10 cellular contexts compared by ENCODE assay signal in the genomic region with DNA sequence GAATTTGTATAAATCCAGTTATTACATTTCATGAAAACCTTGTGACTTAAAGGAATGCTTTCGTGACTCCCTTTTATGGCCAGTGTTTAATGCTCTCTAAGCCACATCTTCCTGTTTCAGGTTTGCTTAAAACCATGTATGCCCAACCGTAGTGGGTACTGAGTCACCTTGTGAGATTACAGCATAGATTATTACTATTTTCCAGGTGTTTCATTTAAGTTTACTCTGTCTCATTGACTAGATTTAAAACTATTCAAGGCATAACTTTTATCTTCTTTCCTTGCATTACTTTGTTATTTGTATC. TPM values are rescaled to one million over a fixed set of nuclear protein-coding genes. Genes with fewer than 3 reads are reported as not detected.
A peak's percentile ranks its signal among the peaks of the same experiment; 100 is the strongest.
DNase-seq lines count a peak whose midpoint lies in the region; ATAC-seq and TF ChIP-seq lines count a peak whose summit lies in the region.
"Had no signal": no experiment of that assay in that cellular context is flagged by ENCODE, and none has a peak within 500 bp of the region (broad histone marks: within the 10 kb centered on the region; RNA-seq: fewer than 3 reads in every experiment).

No MANE protein-coding gene starts in this region.

- peak; percentile 62 for ATAC-seq in GM21529 (IDR thresholded peaks at IDR 0.05; ENCODE audit: unreplicated experiment)

- no peak overlapping the region for H3K4me2 ChIP-seq in PC-9

- no peaks in the 10 kb centered on the region for H4K20me1 ChIP-seq in PC-9 (ENCODE audit: insufficient read depth)

- H3K27ac ChIP-seq in PC-9: peak overlapping the region; percentile 31; the same call in 1 of the 2 replicates
- H3K27ac ChIP-seq in effector memory CD4-positive, alpha-beta T cell (ENCODE audit: insufficient read depth, low read length, poor library complexity, severe bottlenecking): no peak overlapping the region

- CTCF ChIA-PET in PC-9 (lab: Charles Lee): no interaction called here

- POLR2A ChIA-PET in PC-9 (lab: Charles Lee; ENCODE audit: unreplicated experiment): no interaction called here

- no peaks in the 10 kb centered on the region for H3K36me3 ChIP-seq in PC-9 (ENCODE audit: low read depth)
- H3K36me3 ChIP-seq in effector memory CD4-positive, alpha-beta T cell (ENCODE audit: control insufficient read depth, insufficient read depth, low read length): peaks cover 38% of the 10 kb centered on the region

- no TSS peak for BruUV-seq in PC-9 (replicated peaks; lab: Mats Ljungman, UMichigan)

- no peaks in the 10 kb centered on the region for H3K4me1 ChIP-seq in PC-9 (replicated peaks; ENCODE audit: insufficient read depth)
- no peaks in the 10 kb centered on the region for H3K4me1 ChIP-seq in effector memory CD4-positive, alpha-beta T cell (ENCODE audit: control insufficient read depth, insufficient read depth, low read length, poor library complexity, severe bottlenecking)

- H3F3A ChIP-seq in PC-9 (ENCODE audit: insufficient read depth, low read depth): no peaks in the 10 kb centered on the region

- no peaks in the 10 kb centered on the region for H3K9me3 ChIP-seq in PC-9 (ENCODE audit: insufficient read depth, low read depth)
- H3K9me3 ChIP-seq in effector memory CD4-positive, alpha-beta T cell (ENCODE audit: control insufficient read depth, low read length): no peaks in the 10 kb centered on the region

- TF ChIP-seq CTCF in GM13977 (IDR thresholded peaks at IDR 0.05; ENCODE audit: extremely low read depth, insufficient read depth, missing control alignments) (no peak), PC-9 (conservative IDR thresholded peaks at IDR 0.05) (no peak)

- no peaks in the 10 kb centered on the region for H3K79me2 ChIP-seq in PC-9 (ENCODE audit: low read depth)

- DNase-seq in GM13977 (ENCODE audit: low spot score) (peak; percentile 63), PC-9 (peak in 1 of 2 experiments; percentile 48), iris pigment epithelial cell (ENCODE audit: low read depth) (peak; percentile 52), G401 (ENCODE audit: low spot score) (no peak), HuH-7.5 (ENCODE audit: low spot score) (no peak), posterior vena cava (ENCODE audit: low spot score) (no peak)
- no peak for DNase-seq in effector memory CD4-positive, alpha-beta T cell
- DNase-seq: activated gamma-delta T cell, NCI-H2227 treated with DMSO at 0.1 percent for 48 hours had no signal

- H3K9me2 ChIP-seq in PC-9 (ENCODE audit: insufficient read depth): no peaks in the 10 kb centered on the region

- in situ Hi-C loops in GM13977 (cut with MboI; ENCODE audit: low pct_unique_long_range_greater_than_20kb, low sequenced_read_pairs, unreplicated experiment) (no loop called here), G401 (cut with HindIII; ENCODE audit: low sequenced_read_pairs) (no loop called here)

- no peak overlapping the region for H3K4me3 ChIP-seq in PC-9
- no peak overlapping the region for H3K4me3 ChIP-seq in effector memory CD4-positive, alpha-beta T cell (ENCODE audit: insufficient read depth, low read depth, low read length, poor library complexity, severe bottlenecking)

- intact Hi-C loops in PC-9 (cut with micrococcal nuclease; ENCODE audit: unreplicated experiment): no loop called here
- intact Hi-C loops in posterior vena cava (cut with DNase I): no loop called here

- no peaks in the 10 kb centered on the region for H3K27me3 ChIP-seq in PC-9 (ENCODE audit: insufficient read depth, low read depth)
- no peaks in the 10 kb centered on the region for H3K27me3 ChIP-seq in effector memory CD4-positive, alpha-beta T cell (replicated peaks; ENCODE audit: control insufficient read depth, insufficient read depth, low read length, poor library complexity, severe bottlenecking)

- H2AFZ ChIP-seq in PC-9: no peak overlapping the region

RNA-seq across cellular contexts. Expression of a gene that starts 40.1 kb away (rescaled TPM):
- total RNA-seq in PC-9 (2021): 20.6 and 22.7 TPM in 2 replicates
- 11.8 and 19.9 TPM in 2 replicates for total RNA-seq in G401 (2014; rRNA removed; shearing (Covaris generic))
- total RNA-seq in posterior vena cava: 10 to 100 TPM; 47.9 to 79.4 TPM

Comparison
In these comparisons a context has a peak if more than half of its experiments do, and no peak if none do; other contexts are left out.
1. DNase-seq: peak in GM13977 (single experiment) and iris pigment epithelial cell (single experiment); none in G401 (single experiment), HuH-7.5 (single experiment), posterior vena cava (single experiment) and effector memory CD4-positive, alpha-beta T cell (0 of 3).